1 cellular context compared by ENCODE assay signal in the genomic region with DNA sequence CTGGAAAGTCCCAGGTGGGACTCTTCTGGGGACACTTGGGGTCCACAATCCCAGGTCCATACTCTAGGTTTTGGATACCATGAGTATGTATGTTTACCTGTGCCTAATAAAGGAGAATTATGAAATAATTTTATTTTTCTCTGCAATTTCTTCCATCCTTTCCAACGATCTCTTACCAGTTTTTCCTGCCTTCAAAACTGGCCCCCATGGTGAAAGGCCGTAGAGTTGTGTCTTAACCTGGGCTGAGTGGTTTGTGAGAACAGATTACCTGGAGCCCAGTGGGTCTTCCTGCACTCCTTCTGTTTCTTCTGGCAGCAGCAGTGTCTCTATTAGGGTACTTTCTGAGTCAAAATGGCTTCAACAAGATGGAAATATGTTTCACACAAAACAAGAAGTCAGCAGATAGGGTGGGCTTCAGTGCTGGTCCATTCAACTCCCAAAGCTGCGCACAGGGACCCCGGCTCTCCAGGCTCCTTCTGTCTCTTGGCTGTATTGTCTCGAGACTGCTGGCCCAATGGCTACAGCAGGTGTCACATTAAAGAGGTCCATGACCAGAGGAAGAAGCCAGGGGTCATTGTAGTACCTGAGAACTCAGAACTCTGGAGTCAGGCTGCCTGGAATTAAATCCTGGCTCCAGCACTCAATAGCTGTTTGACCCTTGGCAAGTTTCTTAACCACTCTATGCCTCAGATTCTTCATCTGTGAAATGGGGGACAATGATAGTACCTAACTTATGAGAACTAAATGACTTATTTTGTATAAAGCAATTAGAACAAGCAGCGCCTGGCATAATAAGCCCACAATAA.
TF ChIP-seq lines count a peak whose summit lies in the region.

No MANE protein-coding gene starts in this region.

TF ChIP-seq in HepG2, 621 proteins besides CTCF, POLR2A, EP300 and RAD21 (continues in another document):
- TF ChIP-seq SRY (CRISPR knock-in tag; IDR thresholded peaks at IDR 0.05) (no peak), SKI (IDR thresholded peaks at IDR 0.05; ENCODE audit: partially characterized antibody) (no peak), HOXA5 (CRISPR knock-in tag; IDR thresholded peaks at IDR 0.05) (0 out of 2 replicates have a peak, but pooled peaks have one; percentile 4), MEF2D (CRISPR knock-in tag; IDR thresholded peaks at IDR 0.05) (0 out of 2 replicates have a peak, but pooled peaks have one; percentile 45), SMAD1 (CRISPR knock-in tag; IDR thresholded peaks at IDR 0.05; ENCODE audit: borderline replicate concordance, low read depth) (no peak), NRL (CRISPR knock-in tag; IDR thresholded peaks at IDR 0.05; ENCODE audit: borderline replicate concordance) (no peak), ZNF878 (CRISPR knock-in tag; IDR thresholded peaks at IDR 0.05) (no peak), POLR2AphosphoS2 (IDR thresholded peaks at IDR 0.05; ENCODE audit: low read depth, low read length) (no peak), ZBTB7B (CRISPR knock-in tag; IDR thresholded peaks at IDR 0.05) (no peak), CHD2 (IDR thresholded peaks at IDR 0.05; ENCODE audit: low read depth, low read length) (0 out of 2 replicates have a peak, but pooled peaks have one; percentile 10), HHEX (CRISPR knock-in tag; IDR thresholded peaks at IDR 0.05) (no peak), ETV5 (CRISPR knock-in tag; IDR thresholded peaks at IDR 0.05; ENCODE audit: borderline replicate concordance) (no peak), KDM1A (CRISPR knock-in tag; IDR thresholded peaks at IDR 0.05) (no peak), ZNF30 (CRISPR knock-in tag; IDR thresholded peaks at IDR 0.05) (no peak), ARNT (IDR thresholded peaks at IDR 0.05) (no peak), FIP1L1 (IDR thresholded peaks at IDR 0.05; ENCODE audit: borderline replicate concordance, insufficient read depth, low read depth, low read length) (no peak), ARID2 (CRISPR knock-in tag; IDR thresholded peaks at IDR 0.05; ENCODE audit: borderline replicate concordance) (0 out of 2 replicates have a peak, but pooled peaks have one; percentile 2), DNMT1 (CRISPR knock-in tag; IDR thresholded peaks at IDR 0.05) (no peak), SP1 (IDR thresholded peaks at IDR 0.05) (no peak), SP1 (CRISPR knock-in tag; IDR thresholded peaks at IDR 0.05) (no peak), DMAP1 (CRISPR knock-in tag; IDR thresholded peaks at IDR 0.05) (no peak), MBD4 (IDR thresholded peaks at IDR 0.05; ENCODE audit: borderline replicate concordance, low read length) (no peak), ZSCAN30 (CRISPR knock-in tag; IDR thresholded peaks at IDR 0.05) (0 out of 2 replicates have a peak, but pooled peaks have one; percentile 56), ZBTB44 (CRISPR knock-in tag; IDR thresholded peaks at IDR 0.05) (no peak), ZKSCAN8 (CRISPR knock-in tag; IDR thresholded peaks at IDR 0.05; ENCODE audit: borderline replicate concordance) (no peak), NFIC (IDR thresholded peaks at IDR 0.05; ENCODE audit: low read length) (no peak), FOXK1 (CRISPR knock-in tag; IDR thresholded peaks at IDR 0.05; ENCODE audit: borderline replicate concordance, low read depth) (no peak), ATAD3A (CRISPR knock-in tag; IDR thresholded peaks at IDR 0.05) (no peak), RBM22 (optimal IDR thresholded peaks at IDR 0.05; ENCODE audit: low read length) (peak; percentile 47), KDM4B (CRISPR knock-in tag; IDR thresholded peaks at IDR 0.05) (no peak), MEIS2 (CRISPR knock-in tag; IDR thresholded peaks at IDR 0.05) (no peak), ZSCAN21 (CRISPR knock-in tag; IDR thresholded peaks at IDR 0.05; ENCODE audit: borderline replicate concordance) (no peak), RNF219 (CRISPR knock-in tag; IDR thresholded peaks at IDR 0.05) (peak; percentile 63; the same call in 1 of the 2 replicates), NR2F6 (IDR thresholded peaks at IDR 0.05) (no peak), NR2F6 (CRISPR knock-in tag; IDR thresholded peaks at IDR 0.05) (0 out of 2 replicates have a peak, but pooled peaks have one; percentile 11), ZNF180 (CRISPR knock-in tag; IDR thresholded peaks at IDR 0.05; ENCODE audit: borderline replicate concordance, low read depth) (no peak), NR2F1 (CRISPR knock-in tag; IDR thresholded peaks at IDR 0.05) (no peak), CBX5 (CRISPR knock-in tag; IDR thresholded peaks at IDR 0.05; ENCODE audit: borderline replicate concordance) (no peak), ZNF687 (CRISPR knock-in tag; IDR thresholded peaks at IDR 0.05) (no peak), NR3C1 (CRISPR knock-in tag; IDR thresholded peaks at IDR 0.05) (no peak), ZNF558 (CRISPR knock-in tag; IDR thresholded peaks at IDR 0.05; ENCODE audit: borderline replicate concordance) (no peak), KLF6 (CRISPR knock-in tag; IDR thresholded peaks at IDR 0.05) (0 out of 2 replicates have a peak, but pooled peaks have one; percentile 29)
- TF ChIP-seq, protein P1, sequence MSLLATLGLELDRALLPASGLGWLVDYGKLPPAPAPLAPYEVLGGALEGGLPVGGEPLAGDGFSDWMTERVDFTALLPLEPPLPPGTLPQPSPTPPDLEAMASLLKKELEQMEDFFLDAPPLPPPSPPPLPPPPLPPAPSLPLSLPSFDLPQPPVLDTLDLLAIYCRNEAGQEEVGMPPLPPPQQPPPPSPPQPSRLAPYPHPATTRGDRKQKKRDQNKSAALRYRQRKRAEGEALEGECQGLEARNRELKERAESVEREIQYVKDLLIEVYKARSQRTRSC (CRISPR knock-in tag; IDR thresholded peaks at IDR 0.05; ENCODE audit: low read depth), result no peak
- TF ChIP-seq, protein P2, sequence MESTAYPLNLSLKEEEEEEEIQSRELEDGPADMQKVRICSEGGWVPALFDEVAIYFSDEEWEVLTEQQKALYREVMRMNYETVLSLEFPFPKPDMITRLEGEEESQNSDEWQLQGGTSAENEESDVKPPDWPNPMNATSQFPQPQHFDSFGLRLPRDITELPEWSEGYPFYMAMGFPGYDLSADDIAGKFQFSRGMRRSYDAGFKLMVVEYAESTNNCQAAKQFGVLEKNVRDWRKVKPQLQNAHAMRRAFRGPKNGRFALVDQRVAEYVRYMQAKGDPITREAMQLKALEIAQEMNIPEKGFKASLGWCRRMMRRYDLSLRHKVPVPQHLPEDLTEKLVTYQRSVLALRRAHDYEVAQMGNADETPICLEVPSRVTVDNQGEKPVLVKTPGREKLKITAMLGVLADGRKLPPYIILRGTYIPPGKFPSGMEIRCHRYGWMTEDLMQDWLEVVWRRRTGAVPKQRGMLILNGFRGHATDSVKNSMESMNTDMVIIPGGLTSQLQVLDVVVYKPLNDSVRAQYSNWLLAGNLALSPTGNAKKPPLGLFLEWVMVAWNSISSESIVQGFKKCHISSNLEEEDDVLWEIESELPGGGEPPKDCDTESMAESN (CRISPR knock-in tag; conservative IDR thresholded peaks at IDR 0.05), result peak; percentile 33; the same call in 1 of the 2 replicates
- TF ChIP-seq, protein P3, sequence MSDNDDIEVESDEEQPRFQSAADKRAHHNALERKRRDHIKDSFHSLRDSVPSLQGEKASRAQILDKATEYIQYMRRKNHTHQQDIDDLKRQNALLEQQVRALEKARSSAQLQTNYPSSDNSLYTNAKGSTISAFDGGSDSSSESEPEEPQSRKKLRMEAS (IDR thresholded peaks at IDR 0.05), result no peak
- TF ChIP-seq, protein P4, sequence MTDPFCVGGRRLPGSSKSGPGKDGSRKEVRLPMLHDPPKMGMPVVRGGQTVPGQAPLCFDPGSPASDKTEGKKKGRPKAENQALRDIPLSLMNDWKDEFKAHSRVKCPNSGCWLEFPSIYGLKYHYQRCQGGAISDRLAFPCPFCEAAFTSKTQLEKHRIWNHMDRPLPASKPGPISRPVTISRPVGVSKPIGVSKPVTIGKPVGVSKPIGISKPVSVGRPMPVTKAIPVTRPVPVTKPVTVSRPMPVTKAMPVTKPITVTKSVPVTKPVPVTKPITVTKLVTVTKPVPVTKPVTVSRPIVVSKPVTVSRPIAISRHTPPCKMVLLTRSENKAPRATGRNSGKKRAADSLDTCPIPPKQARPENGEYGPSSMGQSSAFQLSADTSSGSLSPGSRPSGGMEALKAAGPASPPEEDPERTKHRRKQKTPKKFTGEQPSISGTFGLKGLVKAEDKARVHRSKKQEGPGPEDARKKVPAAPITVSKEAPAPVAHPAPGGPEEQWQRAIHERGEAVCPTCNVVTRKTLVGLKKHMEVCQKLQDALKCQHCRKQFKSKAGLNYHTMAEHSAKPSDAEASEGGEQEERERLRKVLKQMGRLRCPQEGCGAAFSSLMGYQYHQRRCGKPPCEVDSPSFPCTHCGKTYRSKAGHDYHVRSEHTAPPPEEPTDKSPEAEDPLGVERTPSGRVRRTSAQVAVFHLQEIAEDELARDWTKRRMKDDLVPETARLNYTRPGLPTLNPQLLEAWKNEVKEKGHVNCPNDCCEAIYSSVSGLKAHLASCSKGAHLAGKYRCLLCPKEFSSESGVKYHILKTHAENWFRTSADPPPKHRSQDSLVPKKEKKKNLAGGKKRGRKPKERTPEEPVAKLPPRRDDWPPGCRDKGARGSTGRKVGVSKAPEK (CRISPR knock-in tag; IDR thresholded peaks at IDR 0.05; ENCODE audit: borderline replicate concordance), result 0 out of 2 replicates have a peak, but pooled peaks have one; percentile 58
- TF ChIP-seq, protein P5, sequence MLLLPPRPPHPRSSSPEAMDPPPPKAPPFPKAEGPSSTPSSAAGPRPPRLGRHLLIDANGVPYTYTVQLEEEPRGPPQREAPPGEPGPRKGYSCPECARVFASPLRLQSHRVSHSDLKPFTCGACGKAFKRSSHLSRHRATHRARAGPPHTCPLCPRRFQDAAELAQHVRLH (CRISPR knock-in tag; IDR thresholded peaks at IDR 0.05; ENCODE audit: borderline replicate concordance, low read depth), result no peak
- TF ChIP-seq, protein P6, sequence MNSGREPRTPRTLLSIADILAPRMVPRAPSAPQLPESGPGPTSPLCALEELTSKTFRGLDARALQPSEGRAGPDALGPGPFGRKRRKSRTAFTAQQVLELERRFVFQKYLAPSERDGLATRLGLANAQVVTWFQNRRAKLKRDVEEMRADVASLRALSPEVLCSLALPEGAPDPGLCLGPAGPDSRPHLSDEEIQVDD (CRISPR knock-in tag; IDR thresholded peaks at IDR 0.05; ENCODE audit: borderline replicate concordance), result no peak
- TF ChIP-seq, protein P7, sequence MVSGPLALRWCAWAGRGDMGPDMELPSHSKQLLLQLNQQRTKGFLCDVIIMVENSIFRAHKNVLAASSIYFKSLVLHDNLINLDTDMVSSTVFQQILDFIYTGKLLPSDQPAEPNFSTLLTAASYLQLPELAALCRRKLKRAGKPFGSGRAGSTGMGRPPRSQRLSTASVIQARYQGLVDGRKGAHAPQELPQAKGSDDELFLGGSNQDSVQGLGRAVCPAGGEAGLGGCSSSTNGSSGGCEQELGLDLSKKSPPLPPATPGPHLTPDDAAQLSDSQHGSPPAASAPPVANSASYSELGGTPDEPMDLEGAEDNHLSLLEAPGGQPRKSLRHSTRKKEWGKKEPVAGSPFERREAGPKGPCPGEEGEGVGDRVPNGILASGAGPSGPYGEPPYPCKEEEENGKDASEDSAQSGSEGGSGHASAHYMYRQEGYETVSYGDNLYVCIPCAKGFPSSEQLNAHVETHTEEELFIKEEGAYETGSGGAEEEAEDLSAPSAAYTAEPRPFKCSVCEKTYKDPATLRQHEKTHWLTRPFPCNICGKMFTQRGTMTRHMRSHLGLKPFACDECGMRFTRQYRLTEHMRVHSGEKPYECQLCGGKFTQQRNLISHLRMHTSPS (CRISPR knock-in tag; IDR thresholded peaks at IDR 0.05; ENCODE audit: low read depth), result no peak
